Comparison of ENCODE assay signal across 8 cellular contexts in genomic region chr10:15097011-15097812, GRCh38. TPM values are rescaled to one million over a fixed set of nuclear protein-coding genes. Genes with fewer than 3 reads are reported as not detected.
DNase-seq lines count a peak whose midpoint lies in the region; ATAC-seq, FAIRE-seq and TF ChIP-seq lines count a peak whose summit lies in the region.

A gene with protein sequence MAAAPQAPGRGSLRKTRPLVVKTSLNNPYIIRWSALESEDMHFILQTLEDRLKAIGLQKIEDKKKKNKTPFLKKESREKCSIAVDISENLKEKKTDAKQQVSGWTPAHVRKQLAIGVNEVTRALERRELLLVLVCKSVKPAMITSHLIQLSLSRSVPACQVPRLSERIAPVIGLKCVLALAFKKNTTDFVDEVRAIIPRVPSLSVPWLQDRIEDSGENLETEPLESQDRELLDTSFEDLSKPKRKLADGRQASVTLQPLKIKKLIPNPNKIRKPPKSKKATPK (plus strand): TSS chr10:15097355. CDS start chr10:15103315, 5,960 bp downstream.

- peak within 1 kb of the TSS; percentile 68 to 93 for H3K4me3 ChIP-seq in kidney (ENCODE audit: low read length in 2 of 2)

- FAIRE-seq in kidney (lab: Jason Lieb, UNC), result no peak

- peak; percentile 84 for ATAC-seq in HG03378 (IDR thresholded peaks at IDR 0.05; ENCODE audit: unreplicated experiment)

- H3K27ac ChIP-seq in kidney (ENCODE audit: low read depth in 2 of 2, low read length in 2 of 2), result peak within 1 kb of the TSS; percentile 99

- DNase-seq in Ammon's horn (ENCODE audit: low spot score), result peak; percentile 97
- DNase-seq in NCI-H446 treated with DMSO at 0.1 percent for 48 hours (lab: John Stamatoyannopoulos, UW), result peak; percentile 69
- peak; percentile 92 for DNase-seq in activated CD4-positive, alpha-beta T cell treated with anti-CD3 and anti-CD28 coated beads for 1 hour
- peak; percentile 70 to 86 for DNase-seq in cerebellar nuclear complex (lab: John Stamatoyannopoulos, UW)
- peak; percentile 99 for DNase-seq in kidney
- DNase-seq in stimulated activated CD4-positive, alpha-beta T cell treated with anti-CD3 and anti-CD28 coated beads, Interleukin-15, amount 100 ng/mL, for 1 hour (ENCODE audit: low read depth in 1 of 2, low spot score in 1 of 2), result peak; percentile 89 to 97

- H3K9ac ChIP-seq in kidney (ENCODE audit: low read length in 2 of 2), result peak within 1 kb of the TSS; percentile 77 to 83

- intact Hi-C loops in kidney (cut with DNase I), result no loop called here

- TF ChIP-seq POLR2A in GM19099 (IDR thresholded peaks at IDR 0.05; ENCODE audit: extremely low read depth, insufficient read length, low read depth), result peak; percentile 96

- TF ChIP-seq CTCF in kidney (IDR thresholded peaks at IDR 0.05; ENCODE audit: borderline replicate concordance, extremely low read depth, insufficient read depth), result no peak

- H3K9me3 ChIP-seq in kidney (ENCODE audit: control insufficient read depth in 1 of 2, low read length in 2 of 2), result no peaks in the 10 kb centered on the region

- H3K36me3 ChIP-seq in kidney (ENCODE audit: control insufficient read depth in 1 of 2, insufficient read depth in 2 of 2, low read length in 2 of 2), result peaks cover 0 to 4% of the 10 kb centered on the region in 2 donors

- H3K4me1 ChIP-seq in kidney (ENCODE audit: control insufficient read depth in 1 of 2, insufficient read depth in 1 of 2, low read depth in 1 of 2, low read length in 2 of 2), result peaks cover 5 to 9% of the 10 kb centered on the region in 2 donors

RNA-seq across cellular contexts. Expression of the gene that starts here (rescaled TPM):
- 18.1 TPM for total RNA-seq in kidney
- 20.1 TPM for polyA plus RNA-seq in kidney (ENCODE audit: insufficient read depth, low read depth, low replicate concordance)

Comparison
In these comparisons a context has a peak if more than half of its experiments do, and no peak if none do; other contexts are left out.
1. Peak in every context shown above with its lines: DNase-seq, ATAC-seq, H3K4me3 ChIP-seq and H3K27ac ChIP-seq.